Comparison of ENCODE assay signal across 9 cellular contexts in the genomic region with DNA sequence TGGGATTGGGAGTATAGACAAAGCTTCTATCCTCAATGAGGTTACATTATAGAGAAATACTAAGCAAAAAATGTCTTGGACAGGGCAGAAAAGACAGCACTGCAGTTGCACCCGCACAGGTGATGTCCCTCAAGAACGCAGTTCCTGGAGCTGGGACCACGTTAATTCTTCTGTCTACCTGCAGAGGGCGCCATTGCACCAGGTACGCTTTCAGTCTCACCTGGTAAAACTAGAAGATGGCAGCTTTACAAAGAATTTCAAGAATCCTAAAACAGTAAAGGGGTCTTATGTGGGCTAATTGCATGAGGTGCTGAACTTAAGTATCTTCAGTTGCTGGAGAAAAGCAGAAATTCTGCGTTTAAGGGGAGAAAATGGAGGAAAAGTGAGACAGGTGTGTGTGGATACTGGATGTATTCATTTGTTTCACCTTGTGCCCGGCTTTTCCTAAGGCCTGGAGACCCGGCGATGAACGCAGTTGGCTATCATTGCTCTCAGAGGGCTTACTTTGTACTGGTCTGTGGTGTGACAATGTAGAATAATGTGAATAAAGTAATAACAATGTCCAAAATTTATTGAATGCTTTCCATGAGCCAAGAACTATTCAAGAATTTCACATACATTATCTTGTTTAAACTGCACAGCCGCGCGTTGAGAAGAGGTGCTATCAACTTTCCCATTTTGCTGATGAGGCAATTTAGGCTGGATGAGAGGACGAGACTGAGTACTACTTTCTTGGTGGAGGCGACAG.
DNase-seq lines count a peak whose midpoint lies in the region; ATAC-seq and TF ChIP-seq lines count a peak whose summit lies in the region.
"Had no signal": no experiment of that assay in that cellular context is flagged by ENCODE, and none has a peak within 500 bp of the region (broad histone marks: within the 10 kb centered on the region; RNA-seq: fewer than 3 reads in every experiment).

No MANE protein-coding gene starts in this region.

- DNase-seq in DMS53 treated with DMSO at 0.1 percent for 48 hours (lab: John Stamatoyannopoulos, UW; ENCODE audit: unreplicated experiment): peak; percentile 58
- peak; percentile 15 to 16 for DNase-seq in HL-60 (ENCODE audit: low read depth in 1 of 2, low spot score in 1 of 2)
- DNase-seq in RPMI8226: peak; percentile 79
- DNase-seq in foreskin fibroblast: peak in 1 of 2 donors; percentile 24
- DNase-seq in stomach: peak; percentile 57
- DNase-seq in middle frontal gyrus (ENCODE audit: extremely low spot score, low spot score): no peak
- DNase-seq in aorta: no peak

- ATAC-seq in GM19035 (IDR thresholded peaks at IDR 0.05; ENCODE audit: unreplicated experiment): peak; percentile 69
- no peak for ATAC-seq in aorta (ENCODE audit: low FRiP score)

- H3K9me3 ChIP-seq in stomach (peaks cover 0 to 3% (median 0%) of the 10 kb centered on the region in 4 donors), aorta (ENCODE audit: control insufficient read depth, low read length) (no peaks in the 10 kb centered on the region)
- H3K9me3 ChIP-seq: neutrophil had no signal

- no peak for TF ChIP-seq POLR2A in stomach (IDR thresholded peaks at IDR 0.05)

- no peak for TF ChIP-seq EP300 in stomach (IDR thresholded peaks at IDR 0.05)

- peak; percentile 68 for TF ChIP-seq CTCF in HL-60 (IDR thresholded peaks at IDR 0.05; ENCODE audit: insufficient read depth, low read length)
- peak; percentile 69 for TF ChIP-seq CTCF in foreskin fibroblast (IDR thresholded peaks at IDR 0.05; ENCODE audit: low read depth, low read length)
- TF ChIP-seq CTCF in stomach (IDR thresholded peaks at IDR 0.05): peak in 5 of 7 experiments; percentile 25 to 72 (median 62)

- H3K4me1 ChIP-seq in stomach: no peaks in the 10 kb centered on the region
- H3K4me1 ChIP-seq in aorta (ENCODE audit: control insufficient read depth in 1 of 2, insufficient read depth in 2 of 2, low read length in 2 of 2): no peaks in the 10 kb centered on the region

- WGBS in stomach, 5 donors: 51 to 56% (median 52%) methylated on average over 15 of the region's 15 CpGs
- WGBS in aorta, 2 donors: 44 to 50% methylated on average over 15 of the region's 15 CpGs

- intact Hi-C loops in stomach (cut with DNase I; ENCODE audit: low total_unique reads): no loop called here
- intact Hi-C loops in aorta (cut with DNase I): no loop called here

- no peaks in the 10 kb centered on the region for H3K36me3 ChIP-seq in stomach
- H3K36me3 ChIP-seq in aorta (ENCODE audit: control insufficient read depth in 1 of 2, insufficient read depth in 2 of 2, low read length in 1 of 2): no peaks in the 10 kb centered on the region
- H3K36me3 ChIP-seq: neutrophil had no signal

- H3K27ac ChIP-seq in HL-60 (replicated peaks): no peak overlapping the region
- no peak overlapping the region for H3K27ac ChIP-seq in stomach
- no peak overlapping the region for H3K27ac ChIP-seq in aorta (ENCODE audit: low read depth in 1 of 2, low read length in 2 of 2)
- H3K27ac ChIP-seq: neutrophil had no signal

- H3K4me3 ChIP-seq in HL-60 (replicated peaks; ENCODE audit: insufficient read depth, low read length) (no peak overlapping the region), foreskin fibroblast (ENCODE audit: low read depth in 1 of 2, low read length in 2 of 2) (no peak overlapping the region), stomach (no peak overlapping the region), aorta (ENCODE audit: low read length in 2 of 2) (no peak overlapping the region)

- H3K27me3 ChIP-seq in HL-60 (ENCODE audit: insufficient read depth, poor library complexity, severe bottlenecking): no peaks in the 10 kb centered on the region
- H3K27me3 ChIP-seq in stomach: no peaks in the 10 kb centered on the region
- H3K27me3 ChIP-seq in aorta (ENCODE audit: control insufficient read depth in 1 of 2, insufficient read depth in 2 of 2, low read length in 1 of 2): no peaks in the 10 kb centered on the region
- H3K27me3 ChIP-seq: neutrophil had no signal

Comparison
In these comparisons a context has a peak if more than half of its experiments do, and no peak if none do; other contexts are left out.
1. DNase-seq: peak in DMS53 treated with DMSO at 0.1 percent for 48 hours (single experiment), HL-60 (2 of 2), RPMI8226 (single experiment) and stomach (single experiment); none in middle frontal gyrus (single experiment) and aorta (0 of 2).
2. Peak in every context shown above with its lines, with median percentiles within 50 percentile points of each other: CTCF ChIP-seq.